Comparison of ENCODE assay signal across 25 cellular contexts in the genomic region with DNA sequence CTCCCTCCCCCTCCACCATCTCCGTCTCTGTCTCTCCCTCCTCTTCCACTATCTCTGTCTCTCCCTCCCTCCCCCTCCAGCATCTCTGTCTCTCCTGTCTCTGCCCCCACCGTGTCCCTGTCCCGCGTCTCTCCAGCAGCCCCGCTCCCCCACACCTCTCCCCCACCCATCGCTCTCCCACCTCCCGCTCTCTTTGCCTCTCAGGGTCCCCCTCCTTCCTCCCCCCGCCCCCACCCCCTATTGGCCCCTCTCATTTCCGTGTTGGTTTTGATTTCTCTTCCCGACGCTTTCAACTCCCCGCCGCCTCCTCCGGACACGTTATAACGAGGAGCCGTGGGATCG. TPM values are rescaled to one million over a fixed set of nuclear protein-coding genes. Genes with fewer than 3 reads are reported as not detected.
A peak's percentile ranks its signal among the peaks of the same experiment; 100 is the strongest.
DNase-seq lines count a peak whose midpoint lies in the region; FAIRE-seq and TF ChIP-seq lines count a peak whose summit lies in the region.
"Had no signal": no experiment of that assay in that cellular context is flagged by ENCODE, and none has a peak within 500 bp of the region (broad histone marks: within the 10 kb centered on the region; RNA-seq: fewer than 3 reads in every experiment).

No MANE protein-coding gene starts in this region.

- no peak overlapping the region for H4K5ac ChIP-seq in H9 (ENCODE audit: insufficient read length, low read depth, low read length)

- H3K4me3 ChIP-seq in BLaER1 (peak overlapping the region; percentile 51; the same call in 1 of the 2 replicates), hepatocyte (no peak overlapping the region)
- H3K4me3 ChIP-seq: adrenal gland, colonic mucosa, neural progenitor cell, psoas muscle, skin epidermis, tibial artery had no signal

- no peak overlapping the region for H4K8ac ChIP-seq in H9 (replicated peaks; ENCODE audit: insufficient read length, low read depth, low read length)

- FAIRE-seq in H54 (lab: Jason Lieb, UNC), result no peak

- H3K9ac ChIP-seq in BLaER1 (no peak overlapping the region), H9 (ENCODE audit: extremely low read depth, insufficient read length, low read length) (no peak overlapping the region)
- H3K9ac ChIP-seq: neural progenitor cell had no signal

- peaks cover 6 to 15% of the 10 kb centered on the region in 2 experiments; a peak in 3 of 4 replicates for H3K4me1 Mint-ChIP-seq in H9

- no peak for TF ChIP-seq CTCF in H9 (conservative IDR thresholded peaks at IDR 0.05)
- no peak for TF ChIP-seq CTCF in hepatocyte (IDR thresholded peaks at IDR 0.05; ENCODE audit: poor library complexity)

- no peak for TF ChIP-seq POLR2A in H54 (IDR thresholded peaks at IDR 0.05; ENCODE audit: low read depth, low read length)

- no peak overlapping the region for H3K23ac ChIP-seq in H9 (ENCODE audit: insufficient read length, low read depth, low read length)

- no peak overlapping the region for H3K14ac ChIP-seq in H9 (ENCODE audit: insufficient read depth, low read length)

- peaks cover 0 to 2% of the 10 kb centered on the region in 2 experiments; a peak in 1 of 5 replicates for H3K9me3 Mint-ChIP-seq in H9
- H3K9me3 Mint-ChIP-seq: activated B cell treated with CpG ODN at 0.5 μM for 24 hours; activated CD4-positive, alpha-beta memory T cell treated with anti-CD3 and anti-CD28 coated beads, Interleukin-2, amount 10 ng/mL, durations not matched to agents 7 days and 5 days; neural progenitor cell had no signal

- H3K27ac Mint-ChIP-seq in H9, result no peak overlapping the region
- H3K27ac Mint-ChIP-seq: activated B cell treated with CpG ODN at 0.5 μM for 24 hours; activated CD4-positive, alpha-beta memory T cell treated with anti-CD3 and anti-CD28 coated beads, Interleukin-2, amount 10 ng/mL, durations not matched to agents 7 days and 5 days; neural progenitor cell had no signal

- no peak overlapping the region for H2AK5ac ChIP-seq in H9 (ENCODE audit: insufficient read length, low read length)

- no peaks in the 10 kb centered on the region for H3K79me1 ChIP-seq in H9 (ENCODE audit: insufficient read depth, low read depth, low read length, poor library complexity, severe bottlenecking)

- no peak overlapping the region for H3K27ac ChIP-seq in BLaER1
- no peak overlapping the region for H3K27ac ChIP-seq in H9 (ENCODE audit: insufficient read length, low read depth, low read length)
- H3K27ac ChIP-seq in hepatocyte, result no peak overlapping the region
- H3K27ac ChIP-seq: adrenal gland, breast epithelium, colonic mucosa, neural progenitor cell, psoas muscle, skin epidermis, tibial artery had no signal

- no peaks in the 10 kb centered on the region for H3K79me2 ChIP-seq in H9 (ENCODE audit: insufficient read depth, low read length)
- H3K79me2 ChIP-seq in hepatocyte, result no peaks in the 10 kb centered on the region

- H3K23me2 ChIP-seq in H9 (ENCODE audit: insufficient read length, low read depth, low read length, poor library complexity, severe bottlenecking), result peaks cover 5% of the 10 kb centered on the region

- no peaks in the 10 kb centered on the region for H3K9me2 ChIP-seq in hepatocyte (replicated peaks; ENCODE audit: insufficient read depth)

- peaks cover 45% of the 10 kb centered on the region for H4K20me1 ChIP-seq in BLaER1
- H4K20me1 ChIP-seq in H9 (ENCODE audit: control insufficient read depth, insufficient read depth, insufficient read length), result peaks cover 3% of the 10 kb centered on the region
- no peaks in the 10 kb centered on the region for H4K20me1 ChIP-seq in hepatocyte (ENCODE audit: insufficient read depth, poor library complexity, severe bottlenecking)

- no peak overlapping the region for H3T11ph ChIP-seq in H9 (ENCODE audit: low read length)

- H3K18ac ChIP-seq in H9 (ENCODE audit: insufficient read length, low read depth, low read length), result no peak overlapping the region

- WGBS in H9 (ENCODE audit: extremely low coverage, insufficient read length, low lambda C conversion rate), result no CpG with 5 or more reads among the region's 18 CpGs
- WGBS in hepatocyte (ENCODE audit: low lambda C conversion rate, missing lambda C conversion rate), result 4% methylated on average over 10 of the region's 18 CpGs

- H2BK12ac ChIP-seq in H9 (ENCODE audit: insufficient read length, low read depth, low read length), result no peak overlapping the region

- peak overlapping the region; percentile 73 for H3K4me2 ChIP-seq in BLaER1
- peak overlapping the region; percentile 35 for H3K4me2 ChIP-seq in H9 (ENCODE audit: insufficient read depth, insufficient read length, low read length)
- peak overlapping the region; percentile 54 for H3K4me2 ChIP-seq in hepatocyte
- H3K4me2 ChIP-seq: neural progenitor cell had no signal

- H4K91ac ChIP-seq in H9 (ENCODE audit: insufficient read length, low read depth, low read length), result no peak overlapping the region

- peaks cover 76% of the 10 kb centered on the region for H3K27me3 ChIP-seq in BLaER1
- H3K27me3 ChIP-seq in H9 (ENCODE audit: insufficient read depth, low read length), result peaks cover 90% of the 10 kb centered on the region
- H3K27me3 ChIP-seq in hepatocyte, result peaks cover 69% of the 10 kb centered on the region

- peaks cover 22% of the 10 kb centered on the region for H3K4me1 ChIP-seq in BLaER1
- H3K4me1 ChIP-seq in H9 (ENCODE audit: insufficient read depth, low read length), result no peaks in the 10 kb centered on the region
- H3K4me1 ChIP-seq in hepatocyte (ENCODE audit: insufficient read depth), result no peaks in the 10 kb centered on the region
- H3K4me1 ChIP-seq: adrenal gland, colonic mucosa, psoas muscle had no signal

- no peak overlapping the region for H2BK20ac ChIP-seq in H9 (ENCODE audit: low read depth, low read length, poor library complexity, severe bottlenecking)

- H3K4me3 Mint-ChIP-seq in H9, result peak overlapping the region in 1 of 2 experiments; percentile 56; a peak in 1 of 5 replicates
- H3K4me3 Mint-ChIP-seq: activated B cell treated with CpG ODN at 0.5 μM for 24 hours; activated CD4-positive, alpha-beta memory T cell treated with anti-CD3 and anti-CD28 coated beads, Interleukin-2, amount 10 ng/mL, durations not matched to agents 7 days and 5 days; neural progenitor cell had no signal

- no peak overlapping the region for H3K56ac ChIP-seq in H9 (ENCODE audit: insufficient read length, low read depth, low read length)

- H3K36me3 Mint-ChIP-seq in H9 (ENCODE audit: insufficient read depth in 1 of 3, low read depth in 3 of 3), result no peaks in the 10 kb centered on the region
- H3K36me3 Mint-ChIP-seq: neural progenitor cell had no signal

- H2BK120ac ChIP-seq in H9 (ENCODE audit: low read depth, low read length, poor library complexity, severe bottlenecking), result no peak overlapping the region

- H3K36me3 ChIP-seq in BLaER1 (peaks cover 3% of the 10 kb centered on the region; the same call in 1 of the 2 replicates), hepatocyte (replicated peaks; ENCODE audit: insufficient read depth, low read depth) (no peaks in the 10 kb centered on the region)
- H3K36me3 ChIP-seq: adrenal gland, breast epithelium, colonic mucosa, neural progenitor cell, tibial artery had no signal

- no peaks in the 10 kb centered on the region for H3K9me3 ChIP-seq in BLaER1
- no peaks in the 10 kb centered on the region for H3K9me3 ChIP-seq in H9 (ENCODE audit: control insufficient read depth, low read depth, low read length)
- no peaks in the 10 kb centered on the region for H3K9me3 ChIP-seq in hepatocyte (ENCODE audit: low read depth)
- H3K9me3 ChIP-seq: adrenal gland, breast epithelium, colonic mucosa, psoas muscle, tibial artery had no signal

- H3K27me3 Mint-ChIP-seq in H9 (ENCODE audit: low read depth), result no peaks in the 10 kb centered on the region; the same call in none of the 2 replicates

- H2BK5ac ChIP-seq in H9 (ENCODE audit: insufficient read length, low read length), result no peak overlapping the region

- H2BK15ac ChIP-seq in H9 (ENCODE audit: low read depth, low read length), result no peak overlapping the region

- H3K4ac ChIP-seq in H9 (ENCODE audit: low read depth, low read length), result no peak overlapping the region

- no peak for DNase-seq in H9
- no peak for DNase-seq in hepatocyte (ENCODE audit: low spot score)
- DNase-seq in H54 (ENCODE audit: insufficient read length, low spot score), result no peak
- no peak for DNase-seq in dermis blood vessel endothelial cell
- DNase-seq: activated B cell treated with CpG ODN at 0.5 μM for 24 hours; activated CD4-positive, alpha-beta memory T cell treated with anti-CD3 and anti-CD28 coated beads, Interleukin-2, amount 10 ng/mL, durations not matched to agents 7 days and 5 days; activated gamma-delta T cell treated with Interleukin-2 at 50 U/mL for 16 hours; activated T-cell treated with anti-CD3 and anti-CD28 coated beads for 4 hours; adrenal gland; colonic mucosa; COR-L47; Kasumi-1; left ventricle myocardium superior; NCI-H1092 treated with DMSO at 0.1 percent for 48 hours; NCI-H2029 treated with DMSO at 0.1 percent for 48 hours; NCI-H446 treated with DMSO at 0.1 percent for 48 hours; psoas muscle; stimulated activated naive CD4-positive, alpha-beta T cell treated with Interleukin-2 at 50 U/mL for 16 hours; tibial artery had no signal

- H2AFZ ChIP-seq in H9 (ENCODE audit: low read length) (no peak overlapping the region), hepatocyte (no peak overlapping the region)
- H2AFZ ChIP-seq: neural progenitor cell had no signal

RNA-seq across cellular contexts. Expression of gene ERFL, which starts 13.4 kb away (rescaled TPM):
- 0.11 and 0.22 TPM in 2 replicates for total RNA-seq in H9 (2021)
- 0.53 TPM in 1 of 2 replicates, not detected in the other for total RNA-seq in hepatocyte
- not detected in 2 replicates for polyA plus RNA-seq in hepatocyte
- not detected in 2 replicates for total RNA-seq in dermis blood vessel endothelial cell
- total RNA-seq: adrenal gland, Daoy, left ventricle myocardium superior, psoas muscle, RPMI7951 had no signal

RNA-seq across cellular contexts. Expression of gene ARHGEF1, which starts 31.9 kb away (rescaled TPM):
- total RNA-seq in H9 (2021) (47.0 and 50.3 TPM in 2 replicates), hepatocyte (22.1 and 29.7 TPM in 2 replicates), dermis blood vessel endothelial cell (53.8 and 69.4 TPM in 2 replicates)
- polyA plus RNA-seq in hepatocyte, result 67.8 and 71.7 TPM in 2 replicates

RNA-seq across cellular contexts. Expression of gene CD79A, which starts 37.8 kb away (rescaled TPM):
- 0.22 and 0.39 TPM in 2 replicates for total RNA-seq in H9 (2021)
- total RNA-seq in hepatocyte, result 0.37 TPM in 1 of 2 replicates, not detected in the other
- polyA plus RNA-seq in hepatocyte, result 0.27 TPM in 1 of 2 replicates, not detected in the other
- 0.09 and 0.34 TPM in 2 replicates for total RNA-seq in dermis blood vessel endothelial cell
- total RNA-seq: Daoy, left ventricle myocardium superior, RPMI7951 had no signal

RNA-seq across cellular contexts. Expression of gene RABAC1, which starts 44.2 kb away (rescaled TPM):
- total RNA-seq in H9 (2021) (94.0 and 105 TPM in 2 replicates), hepatocyte (203 and 214 TPM in 2 replicates), dermis blood vessel endothelial cell (73.9 and 132 TPM in 2 replicates)
- polyA plus RNA-seq in hepatocyte, result 395 and 469 TPM in 2 replicates

RNA-seq across cellular contexts. Expression of gene RPS19, which starts 54.8 kb away (rescaled TPM):
- total RNA-seq in H9 (2021) (3,024 and 3,117 TPM in 2 replicates), hepatocyte (740 and 840 TPM in 2 replicates), dermis blood vessel endothelial cell (1,021 and 1,770 TPM in 2 replicates)
- 1,425 and 1,529 TPM in 2 replicates for polyA plus RNA-seq in hepatocyte
